In genomic region chr3:196971094-196971698, GRCh38 we compare ENCODE assay signal across 14 cellular contexts. TPM values are rescaled to one million over a fixed set of nuclear protein-coding genes. Genes with fewer than 3 reads are reported as not detected.
DNase-seq lines count a peak whose midpoint lies in the region; ATAC-seq and TF ChIP-seq lines count a peak whose summit lies in the region.
"Had no signal": no experiment of that assay in that cellular context is flagged by ENCODE, and none has a peak within 500 bp of the region (broad histone marks: within the 10 kb centered on the region; RNA-seq: fewer than 3 reads in every experiment).

No MANE protein-coding gene starts in this region.

- H3F3A ChIP-seq in neural progenitor cell (ENCODE audit: low read depth), result no peaks in the 10 kb centered on the region

- H4K20me1 ChIP-seq in Karpas-422 (ENCODE audit: insufficient read depth, low read depth, low read length), result no peaks in the 10 kb centered on the region
- no peaks in the 10 kb centered on the region for H4K20me1 ChIP-seq in neural progenitor cell (ENCODE audit: low read depth)

- H3K27ac Mint-ChIP-seq in activated CD8-positive, alpha-beta memory T cell treated with anti-CD3 and anti-CD28 coated beads, Interleukin-2, amount 10 ng/mL, durations not matched to agents 7 days and 5 days, result no peak overlapping the region
- peak overlapping the region; percentile 22 for H3K27ac Mint-ChIP-seq in activated T-helper 2 cell treated with anti-CD3 and anti-CD28 coated beads, Interferon-gamma antibody, Interleukin-2, Interleukin-4, amounts not matched to agents 10 μg/mL and 5 μg/mL and 100 μg/mL, durations not matched to agents 14 hours and 24 hours and 36 hours
- no peak overlapping the region for H3K27ac Mint-ChIP-seq in neural progenitor cell
- H3K27ac Mint-ChIP-seq: activated naive CD8-positive, alpha-beta T cell treated with anti-CD3 and anti-CD28 coated beads, Interleukin-2, amount 50 U/mL, for 24 hours had no signal

- no peak for TF ChIP-seq CTCF in neural progenitor cell (IDR thresholded peaks at IDR 0.05)

- H3K27me3 Mint-ChIP-seq in activated CD8-positive, alpha-beta memory T cell treated with anti-CD3 and anti-CD28 coated beads, Interleukin-2, amount 10 ng/mL, durations not matched to agents 7 days and 5 days, result peaks cover 22% of the 10 kb centered on the region
- peaks cover 6% of the 10 kb centered on the region for H3K27me3 Mint-ChIP-seq in activated T-helper 2 cell treated with anti-CD3 and anti-CD28 coated beads, Interferon-gamma antibody, Interleukin-2, Interleukin-4, amounts not matched to agents 10 μg/mL and 5 μg/mL and 100 μg/mL, durations not matched to agents 14 hours and 24 hours and 36 hours (ENCODE audit: low read depth)
- peaks cover 40% of the 10 kb centered on the region for H3K27me3 Mint-ChIP-seq in neural progenitor cell (ENCODE audit: insufficient read depth, low read depth)

- H3K4me1 ChIP-seq in Karpas-422 (ENCODE audit: low read length), result peaks cover 27% of the 10 kb centered on the region
- H3K4me1 ChIP-seq in neural progenitor cell, result no peaks in the 10 kb centered on the region

- H3K36me3 Mint-ChIP-seq in activated CD8-positive, alpha-beta memory T cell treated with anti-CD3 and anti-CD28 coated beads, Interleukin-2, amount 10 ng/mL, durations not matched to agents 7 days and 5 days, result peaks cover 6% of the 10 kb centered on the region
- peaks cover 15% of the 10 kb centered on the region for H3K36me3 Mint-ChIP-seq in activated T-helper 2 cell treated with anti-CD3 and anti-CD28 coated beads, Interferon-gamma antibody, Interleukin-2, Interleukin-4, amounts not matched to agents 10 μg/mL and 5 μg/mL and 100 μg/mL, durations not matched to agents 14 hours and 24 hours and 36 hours (ENCODE audit: low read depth)
- peaks cover 5% of the 10 kb centered on the region for H3K36me3 Mint-ChIP-seq in neural progenitor cell

- H3K79me2 ChIP-seq in Karpas-422 (ENCODE audit: low read length) (no peaks in the 10 kb centered on the region), neural progenitor cell (ENCODE audit: low read depth) (no peaks in the 10 kb centered on the region)

- H3K9me3 ChIP-seq in Karpas-422 (ENCODE audit: low read length) (peaks cover 4% of the 10 kb centered on the region; the same call in 1 of the 2 replicates), neural progenitor cell (ENCODE audit: low read depth) (no peaks in the 10 kb centered on the region)
- H3K9me3 ChIP-seq: upper lobe of right lung had no signal

- H3K27me3 ChIP-seq in Karpas-422 (ENCODE audit: low read length) (peaks cover 4% of the 10 kb centered on the region; the same call in 1 of the 2 replicates), neural progenitor cell (peaks cover 57% of the 10 kb centered on the region)
- H3K27me3 ChIP-seq: upper lobe of right lung had no signal

- no peaks in the 10 kb centered on the region for H3K9me2 ChIP-seq in Karpas-422 (replicated peaks; ENCODE audit: insufficient read depth, low read length)

- peak; percentile 37 for DNase-seq in activated CD8-positive, alpha-beta memory T cell treated with anti-CD3 and anti-CD28 coated beads, Interleukin-2, amount 10 ng/mL, durations not matched to agents 7 days and 5 days
- no peak for DNase-seq in activated CD8-positive, alpha-beta memory T cell treated with anti-CD3 and anti-CD28 coated beads, Interleukin-2, amount 50 U/mL, for 4 hours
- DNase-seq in Karpas-422 (peak; percentile 70), neural progenitor cell (ENCODE audit: low spot score) (no peak), NCI-H2029 (lab: John Stamatoyannopoulos, UW) (no peak)
- no peak for DNase-seq in activated T-helper 2 cell treated with anti-CD3 and anti-CD28 coated beads, Interferon-gamma antibody, Interleukin-2, Interleukin-4, amounts not matched to agents 10 μg/mL and 5 μg/mL and 100 μg/mL, durations not matched to agents 14 hours and 24 hours and 36 hours (ENCODE audit: low spot score)
- no peak for DNase-seq in stimulated activated CD4-positive, alpha-beta T cell treated with anti-CD3 and anti-CD28 coated beads, Interleukin-4, amount 100 ng/mL, for 24 hours
- DNase-seq: activated naive CD8-positive, alpha-beta T cell treated with anti-CD3 and anti-CD28 coated beads, Interleukin-2, amount 50 U/mL, for 24 hours; NCI-H1417 treated with DMSO at 0.1 percent for 48 hours; NCI-H774; SIG-M5; upper lobe of right lung had no signal

- H3K9ac ChIP-seq in Karpas-422 (ENCODE audit: low read length) (no peak overlapping the region), neural progenitor cell (no peak overlapping the region)

- H3K36me3 ChIP-seq in Karpas-422 (ENCODE audit: insufficient read depth, low read length) (no peaks in the 10 kb centered on the region), neural progenitor cell (no peaks in the 10 kb centered on the region)
- H3K36me3 ChIP-seq: upper lobe of right lung had no signal

- no peaks in the 10 kb centered on the region for H3K9me3 Mint-ChIP-seq in activated CD8-positive, alpha-beta memory T cell treated with anti-CD3 and anti-CD28 coated beads, Interleukin-2, amount 10 ng/mL, durations not matched to agents 7 days and 5 days (ENCODE audit: low read depth)
- H3K9me3 Mint-ChIP-seq in activated T-helper 2 cell treated with anti-CD3 and anti-CD28 coated beads, Interferon-gamma antibody, Interleukin-2, Interleukin-4, amounts not matched to agents 10 μg/mL and 5 μg/mL and 100 μg/mL, durations not matched to agents 14 hours and 24 hours and 36 hours, result no peaks in the 10 kb centered on the region
- H3K9me3 Mint-ChIP-seq in neural progenitor cell, result peaks cover 14% of the 10 kb centered on the region
- H3K9me3 Mint-ChIP-seq: activated naive CD8-positive, alpha-beta T cell treated with anti-CD3 and anti-CD28 coated beads, Interleukin-2, amount 50 U/mL, for 24 hours had no signal

- peak overlapping the region; percentile 100 for H3K4me2 ChIP-seq in Karpas-422 (ENCODE audit: low read depth, low read length, poor library complexity, severe bottlenecking)
- H3K4me2 ChIP-seq in neural progenitor cell, result no peak overlapping the region

- H3K27ac ChIP-seq in Karpas-422 (ENCODE audit: low read length) (no peak overlapping the region), neural progenitor cell (no peak overlapping the region)
- H3K27ac ChIP-seq: epithelial cell of prostate, upper lobe of right lung had no signal

- CTCF ChIA-PET in activated CD8-positive, alpha-beta memory T cell treated with anti-CD3 and anti-CD28 coated beads, Interleukin-2, amount 10 ng/mL, durations not matched to agents 7 days and 5 days (lab: Charles Lee), result interaction anchor here (0.8 to 4.8 kb wide), 8 partner anchors 8 to 442 kb away, joined by 3 to 53 read pairs (median 5); partner anchors contain the start of gene NCBP2

- H3K4me3 ChIP-seq in Karpas-422 (ENCODE audit: low read length) (no peak overlapping the region), neural progenitor cell (no peak overlapping the region)
- H3K4me3 ChIP-seq: upper lobe of right lung had no signal

- no peak overlapping the region for H3K4me3 Mint-ChIP-seq in activated CD8-positive, alpha-beta memory T cell treated with anti-CD3 and anti-CD28 coated beads, Interleukin-2, amount 10 ng/mL, durations not matched to agents 7 days and 5 days
- H3K4me3 Mint-ChIP-seq in activated T-helper 2 cell treated with anti-CD3 and anti-CD28 coated beads, Interferon-gamma antibody, Interleukin-2, Interleukin-4, amounts not matched to agents 10 μg/mL and 5 μg/mL and 100 μg/mL, durations not matched to agents 14 hours and 24 hours and 36 hours (ENCODE audit: low read depth), result peak overlapping the region; percentile 21
- H3K4me3 Mint-ChIP-seq in neural progenitor cell, result peak overlapping the region; percentile 84

- H3K4me1 Mint-ChIP-seq in activated CD8-positive, alpha-beta memory T cell treated with anti-CD3 and anti-CD28 coated beads, Interleukin-2, amount 10 ng/mL, durations not matched to agents 7 days and 5 days, result peaks cover 17% of the 10 kb centered on the region
- peaks cover 11% of the 10 kb centered on the region for H3K4me1 Mint-ChIP-seq in activated T-helper 2 cell treated with anti-CD3 and anti-CD28 coated beads, Interferon-gamma antibody, Interleukin-2, Interleukin-4, amounts not matched to agents 10 μg/mL and 5 μg/mL and 100 μg/mL, durations not matched to agents 14 hours and 24 hours and 36 hours (ENCODE audit: low read depth)
- peaks cover 19% of the 10 kb centered on the region for H3K4me1 Mint-ChIP-seq in neural progenitor cell

- H2AFZ ChIP-seq in Karpas-422 (ENCODE audit: low read length), result no peak overlapping the region
- no peak overlapping the region for H2AFZ ChIP-seq in neural progenitor cell (replicated peaks)

- no peak for ATAC-seq in activated CD8-positive, alpha-beta memory T cell treated with anti-CD3 and anti-CD28 coated beads, Interleukin-2, amount 10 ng/mL, durations not matched to agents 7 days and 5 days
- no peak for ATAC-seq in activated CD4-positive, CD25-positive, alpha-beta regulatory T cell treated with anti-CD3 and anti-CD28 coated beads, Interleukin-2, amount 50 U/mL, for 24 hours
- ATAC-seq: activated naive CD8-positive, alpha-beta T cell treated with anti-CD3 and anti-CD28 coated beads, Interleukin-2, amount 50 U/mL, for 24 hours; upper lobe of right lung had no signal

- intact Hi-C loops in activated T-helper 2 cell treated with anti-CD3 and anti-CD28 coated beads, Interferon-gamma antibody, Interleukin-2, Interleukin-4, amounts not matched to agents 10 μg/mL and 5 μg/mL and 100 μg/mL, durations not matched to agents 14 hours and 24 hours and 36 hours (cut with micrococcal nuclease), result no loop called here

RNA-seq across cellular contexts. Expression of gene PIGZ, which starts 2.6 kb away (rescaled TPM):
- 1 to 10 TPM; 1.6 to 2.6 TPM for total RNA-seq in activated CD8-positive, alpha-beta memory T cell treated with anti-CD3 and anti-CD28 coated beads, Interleukin-2, amount 10 ng/mL, durations not matched to agents 7 days and 5 days
- total RNA-seq in Karpas-422 (2014; rRNA removed; shearing (Covaris generic); ENCODE audit: low replicate concordance), result 0.37 and 1.1 TPM in 2 replicates
- 2.1 and 2.4 TPM in 2 replicates for total RNA-seq in activated T-helper 2 cell treated with anti-CD3 and anti-CD28 coated beads, Interferon-gamma antibody, Interleukin-2, Interleukin-4, amounts not matched to agents 10 μg/mL and 5 μg/mL and 100 μg/mL, durations not matched to agents 14 hours and 24 hours and 36 hours
- total RNA-seq in neural progenitor cell (ENCODE audit: low replicate concordance), result 1.2 TPM in 1 of 2 replicates, not detected in the other

RNA-seq across cellular contexts. Expression of gene NCBP2, which starts 28.9 kb away (rescaled TPM):
- 10 to 100 TPM; 52.5 to 68.9 TPM for total RNA-seq in activated CD8-positive, alpha-beta memory T cell treated with anti-CD3 and anti-CD28 coated beads, Interleukin-2, amount 10 ng/mL, durations not matched to agents 7 days and 5 days
- total RNA-seq in Karpas-422 (2014; rRNA removed; shearing (Covaris generic); ENCODE audit: low replicate concordance), result 73.0 and 81.8 TPM in 2 replicates
- 82.2 and 83.9 TPM in 2 replicates for total RNA-seq in activated T-helper 2 cell treated with anti-CD3 and anti-CD28 coated beads, Interferon-gamma antibody, Interleukin-2, Interleukin-4, amounts not matched to agents 10 μg/mL and 5 μg/mL and 100 μg/mL, durations not matched to agents 14 hours and 24 hours and 36 hours
- 68.4 and 80.8 TPM in 2 replicates for total RNA-seq in neural progenitor cell (ENCODE audit: low replicate concordance)

RNA-seq across cellular contexts. Expression of gene MELTF, which starts 58.4 kb away (rescaled TPM):
- 1 to 10 TPM; 3.3 TPM for total RNA-seq in activated CD8-positive, alpha-beta memory T cell treated with anti-CD3 and anti-CD28 coated beads, Interleukin-2, amount 10 ng/mL, durations not matched to agents 7 days and 5 days
- total RNA-seq in Karpas-422 (2014; rRNA removed; shearing (Covaris generic); ENCODE audit: low replicate concordance), result 0.07 and 0.43 TPM in 2 replicates
- total RNA-seq in activated T-helper 2 cell treated with anti-CD3 and anti-CD28 coated beads, Interferon-gamma antibody, Interleukin-2, Interleukin-4, amounts not matched to agents 10 μg/mL and 5 μg/mL and 100 μg/mL, durations not matched to agents 14 hours and 24 hours and 36 hours, result 7.2 and 7.6 TPM in 2 replicates
- 0.28 and 4.2 TPM in 2 replicates for total RNA-seq in neural progenitor cell (ENCODE audit: low replicate concordance)

Comparison
In these comparisons a context has a peak if more than half of its experiments do, and no peak if none do; other contexts are left out.
1. DNase-seq: peak in activated CD8-positive, alpha-beta memory T cell treated with anti-CD3 and anti-CD28 coated beads, Interleukin-2, amount 10 ng/mL, durations not matched to agents 7 days and 5 days (single experiment) and Karpas-422 (single experiment); none in activated CD8-positive, alpha-beta memory T cell treated with anti-CD3 and anti-CD28 coated beads, Interleukin-2, amount 50 U/mL, for 4 hours (single experiment), activated T-helper 2 cell treated with anti-CD3 and anti-CD28 coated beads, Interferon-gamma antibody, Interleukin-2, Interleukin-4, amounts not matched to agents 10 μg/mL and 5 μg/mL and 100 μg/mL, durations not matched to agents 14 hours and 24 hours and 36 hours (single experiment), neural progenitor cell (single experiment), NCI-H2029 (single experiment) and stimulated activated CD4-positive, alpha-beta T cell treated with anti-CD3 and anti-CD28 coated beads, Interleukin-4, amount 100 ng/mL, for 24 hours (single experiment).